ENCODE assay signal across 2 cellular contexts in genomic region chr6:100435299-100435698, GRCh38.
TF ChIP-seq lines count a peak whose summit lies in the region.

No MANE protein-coding gene starts in this region.

TF ChIP-seq in SK-N-SH treated with all-trans-retinoic acid at 6 μM for 48 hours, 23 proteins besides CTCF, POLR2A, EP300 and RAD21 (continued from another document):
- TF ChIP-seq, protein P1, sequence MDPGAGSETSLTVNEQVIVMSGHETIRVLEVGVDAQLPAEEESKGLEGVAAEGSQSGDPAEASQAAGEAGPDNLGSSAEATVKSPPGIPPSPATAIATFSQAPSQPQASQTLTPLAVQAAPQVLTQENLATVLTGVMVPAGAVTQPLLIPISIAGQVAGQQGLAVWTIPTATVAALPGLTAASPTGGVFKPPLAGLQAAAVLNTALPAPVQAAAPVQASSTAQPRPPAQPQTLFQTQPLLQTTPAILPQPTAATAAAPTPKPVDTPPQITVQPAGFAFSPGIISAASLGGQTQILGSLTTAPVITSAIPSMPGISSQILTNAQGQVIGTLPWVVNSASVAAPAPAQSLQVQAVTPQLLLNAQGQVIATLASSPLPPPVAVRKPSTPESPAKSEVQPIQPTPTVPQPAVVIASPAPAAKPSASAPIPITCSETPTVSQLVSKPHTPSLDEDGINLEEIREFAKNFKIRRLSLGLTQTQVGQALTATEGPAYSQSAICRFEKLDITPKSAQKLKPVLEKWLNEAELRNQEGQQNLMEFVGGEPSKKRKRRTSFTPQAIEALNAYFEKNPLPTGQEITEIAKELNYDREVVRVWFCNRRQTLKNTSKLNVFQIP (CRISPR knock-in tag; IDR thresholded peaks at IDR 0.05; ENCODE audit: borderline replicate concordance, low read depth), result no peak
- no peak for TF ChIP-seq ZC3H10 (CRISPR knock-in tag; IDR thresholded peaks at IDR 0.05)
- no peak for TF ChIP-seq RARB (CRISPR knock-in tag; IDR thresholded peaks at IDR 0.05)
- no peak for TF ChIP-seq SNAI2 (CRISPR knock-in tag; IDR thresholded peaks at IDR 0.05)
- TF ChIP-seq CSRNP3 (CRISPR knock-in tag; IDR thresholded peaks at IDR 0.05), result no peak
- TF ChIP-seq TCF4 (CRISPR knock-in tag; IDR thresholded peaks at IDR 0.05; ENCODE audit: borderline replicate concordance), result no peak
- TF ChIP-seq ZNF70 (CRISPR knock-in tag; IDR thresholded peaks at IDR 0.05), result no peak
- TF ChIP-seq ZNF565 (CRISPR knock-in tag; conservative IDR thresholded peaks at IDR 0.05; ENCODE audit: low read depth), result no peak
- TF ChIP-seq ARNTL (CRISPR knock-in tag; IDR thresholded peaks at IDR 0.05; ENCODE audit: borderline replicate concordance, low read depth), result no peak
- no peak for TF ChIP-seq ZFP3 (CRISPR knock-in tag; IDR thresholded peaks at IDR 0.05)
- TF ChIP-seq ZNF8 (CRISPR knock-in tag; IDR thresholded peaks at IDR 0.05), result no peak
- no peak for TF ChIP-seq OSR1 (CRISPR knock-in tag; IDR thresholded peaks at IDR 0.05)
- no peak for TF ChIP-seq GLIS3 (CRISPR knock-in tag; IDR thresholded peaks at IDR 0.05)
- no peak for TF ChIP-seq ISL1 (CRISPR knock-in tag; IDR thresholded peaks at IDR 0.05)

TF ChIP-seq in SK-N-SH, 30 proteins besides CTCF, POLR2A, EP300 and RAD21 (continued from another document):
- TF ChIP-seq, protein P2, sequence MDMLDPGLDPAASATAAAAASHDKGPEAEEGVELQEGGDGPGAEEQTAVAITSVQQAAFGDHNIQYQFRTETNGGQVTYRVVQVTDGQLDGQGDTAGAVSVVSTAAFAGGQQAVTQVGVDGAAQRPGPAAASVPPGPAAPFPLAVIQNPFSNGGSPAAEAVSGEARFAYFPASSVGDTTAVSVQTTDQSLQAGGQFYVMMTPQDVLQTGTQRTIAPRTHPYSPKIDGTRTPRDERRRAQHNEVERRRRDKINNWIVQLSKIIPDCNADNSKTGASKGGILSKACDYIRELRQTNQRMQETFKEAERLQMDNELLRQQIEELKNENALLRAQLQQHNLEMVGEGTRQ (IDR thresholded peaks at IDR 0.05; ENCODE audit: borderline replicate concordance, low read depth, low read length), result no peak
- TF ChIP-seq FOXM1 (IDR thresholded peaks at IDR 0.05; ENCODE audit: low read depth) (no peak), SMC3 (IDR thresholded peaks at IDR 0.05; ENCODE audit: low read depth, low read length) (no peak), MXI1 (IDR thresholded peaks at IDR 0.05; ENCODE audit: low read depth, low read length) (no peak), USF1 (IDR thresholded peaks at IDR 0.05; ENCODE audit: borderline replicate concordance, low read depth) (no peak)
- TF ChIP-seq, protein P3, sequence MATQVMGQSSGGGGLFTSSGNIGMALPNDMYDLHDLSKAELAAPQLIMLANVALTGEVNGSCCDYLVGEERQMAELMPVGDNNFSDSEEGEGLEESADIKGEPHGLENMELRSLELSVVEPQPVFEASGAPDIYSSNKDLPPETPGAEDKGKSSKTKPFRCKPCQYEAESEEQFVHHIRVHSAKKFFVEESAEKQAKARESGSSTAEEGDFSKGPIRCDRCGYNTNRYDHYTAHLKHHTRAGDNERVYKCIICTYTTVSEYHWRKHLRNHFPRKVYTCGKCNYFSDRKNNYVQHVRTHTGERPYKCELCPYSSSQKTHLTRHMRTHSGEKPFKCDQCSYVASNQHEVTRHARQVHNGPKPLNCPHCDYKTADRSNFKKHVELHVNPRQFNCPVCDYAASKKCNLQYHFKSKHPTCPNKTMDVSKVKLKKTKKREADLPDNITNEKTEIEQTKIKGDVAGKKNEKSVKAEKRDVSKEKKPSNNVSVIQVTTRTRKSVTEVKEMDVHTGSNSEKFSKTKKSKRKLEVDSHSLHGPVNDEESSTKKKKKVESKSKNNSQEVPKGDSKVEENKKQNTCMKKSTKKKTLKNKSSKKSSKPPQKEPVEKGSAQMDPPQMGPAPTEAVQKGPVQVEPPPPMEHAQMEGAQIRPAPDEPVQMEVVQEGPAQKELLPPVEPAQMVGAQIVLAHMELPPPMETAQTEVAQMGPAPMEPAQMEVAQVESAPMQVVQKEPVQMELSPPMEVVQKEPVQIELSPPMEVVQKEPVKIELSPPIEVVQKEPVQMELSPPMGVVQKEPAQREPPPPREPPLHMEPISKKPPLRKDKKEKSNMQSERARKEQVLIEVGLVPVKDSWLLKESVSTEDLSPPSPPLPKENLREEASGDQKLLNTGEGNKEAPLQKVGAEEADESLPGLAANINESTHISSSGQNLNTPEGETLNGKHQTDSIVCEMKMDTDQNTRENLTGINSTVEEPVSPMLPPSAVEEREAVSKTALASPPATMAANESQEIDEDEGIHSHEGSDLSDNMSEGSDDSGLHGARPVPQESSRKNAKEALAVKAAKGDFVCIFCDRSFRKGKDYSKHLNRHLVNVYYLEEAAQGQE (IDR thresholded peaks at IDR 0.05; ENCODE audit: low read depth, low read length), result no peak
